Comparison of ENCODE assay signal across 16 cellular contexts in the genomic region with DNA sequence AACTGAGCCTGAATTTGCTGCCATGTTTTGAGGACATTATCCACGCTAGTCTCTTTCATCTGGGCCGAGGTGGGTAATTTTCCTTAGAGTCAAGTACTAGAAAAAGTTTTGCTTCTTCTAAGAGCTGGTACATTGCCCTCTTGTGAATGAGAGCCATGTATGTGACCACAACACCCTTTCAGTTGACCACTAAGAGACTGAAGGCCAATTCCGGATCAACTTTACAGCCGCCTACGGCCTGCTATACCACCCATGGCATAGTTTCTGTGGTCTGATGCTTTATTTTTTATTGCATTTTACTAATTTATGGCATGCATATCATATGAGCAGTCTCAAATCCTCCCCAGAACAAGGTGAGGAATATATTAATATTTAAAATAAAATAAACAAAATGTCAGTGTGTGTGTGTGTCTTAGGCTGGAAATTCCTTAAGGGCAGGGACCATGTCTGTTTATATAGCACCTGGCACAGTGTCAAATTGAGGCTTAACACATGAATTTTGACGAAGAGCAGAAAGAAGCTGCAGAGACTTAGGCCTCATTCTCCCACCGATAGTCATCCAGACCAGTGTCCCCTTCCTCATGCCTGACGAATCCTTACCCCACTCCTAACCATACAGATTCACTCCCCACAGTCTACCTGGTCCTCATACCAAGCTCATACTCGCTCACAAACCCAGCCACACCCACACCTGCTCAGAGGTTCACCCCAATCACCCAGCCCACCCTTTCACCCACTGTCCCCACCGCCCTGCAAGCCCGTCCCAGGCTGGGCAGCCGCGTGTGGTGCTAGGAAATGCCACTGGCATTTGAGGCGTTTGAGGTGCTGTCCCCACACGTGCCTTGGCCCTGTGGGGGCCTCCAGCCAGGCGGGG. TPM values are rescaled to one million over a fixed set of nuclear protein-coding genes. Genes with fewer than 3 reads are reported as not detected.
DNase-seq lines count a peak whose midpoint lies in the region; ATAC-seq, FAIRE-seq and TF ChIP-seq lines count a peak whose summit lies in the region.
"Had no signal": no experiment of that assay in that cellular context is flagged by ENCODE, and none has a peak within 500 bp of the region (broad histone marks: within the 10 kb centered on the region; RNA-seq: fewer than 3 reads in every experiment).

No MANE protein-coding gene starts in this region.

- in situ Hi-C loops in astrocyte of the spinal cord (cut with HindIII; ENCODE audit: low sequenced_read_pairs) = no loop called here

- H3K36me3 ChIP-seq in ovary = no peaks in the 10 kb centered on the region
- H3K36me3 ChIP-seq: colonic mucosa had no signal

- intact Hi-C loops in ovary (cut with DNase I) = loop anchor here in 1 of 4 donors (10.0 kb wide), 1 partner anchor 156 kb away; no protein-coding TSS in a partner anchor

- H3K27ac ChIP-seq in A549 = peak overlapping the region; percentile 96
- H3K27ac ChIP-seq in ovary = no peak overlapping the region
- H3K27ac ChIP-seq: C4-2B, colonic mucosa, GM23248 had no signal

- TF ChIP-seq EP300 in A549 (IDR thresholded peaks at IDR 0.05) (no peak), ovary (IDR thresholded peaks at IDR 0.05) (no peak)

- no peak for FAIRE-seq in A549 (lab: Jason Lieb, UNC)
- FAIRE-seq: G401.6 had no signal

- POLR2A ChIA-PET in A549 (lab: Yijun Ruan, JAX) = no interaction called here

- CTCF ChIA-PET in A549 (lab: Yijun Ruan, JAX) = interaction anchor here (1.3 to 11.5 kb wide), 5 partner anchors 10 to 161 kb away, joined by 3 to 118 read pairs (median 19); no protein-coding TSS in a partner anchor

- H3K4me2 ChIP-seq in A549 = peak overlapping the region; percentile 76; the same call in 2 of the 3 replicates

- no peak overlapping the region for H3K4me3 ChIP-seq in A549
- H3K4me3 ChIP-seq in astrocyte of the spinal cord (ENCODE audit: low read depth, low read length) = no peak overlapping the region
- no peak overlapping the region for H3K4me3 ChIP-seq in ovary
- H3K4me3 ChIP-seq: colonic mucosa, GM23248 had no signal

- H3K4me1 ChIP-seq in A549 (peaks cover 83% of the 10 kb centered on the region), ovary (ENCODE audit: insufficient read depth) (peaks cover 2% of the 10 kb centered on the region)
- H3K4me1 ChIP-seq: colonic mucosa had no signal

- no peaks in the 10 kb centered on the region for H3K27me3 ChIP-seq in ovary
- H3K27me3 ChIP-seq: colonic mucosa had no signal

- H3K9me3 ChIP-seq in A549 (no peaks in the 10 kb centered on the region), ovary (no peaks in the 10 kb centered on the region)
- H3K9me3 ChIP-seq: colonic mucosa had no signal

- ATAC-seq in A549 (no peak), GM21360 (IDR thresholded peaks at IDR 0.05; ENCODE audit: unreplicated experiment) (no peak), GM18520 (IDR thresholded peaks at IDR 0.05; ENCODE audit: unreplicated experiment) (no peak)
- ATAC-seq: activated CD8-positive, alpha-beta T cell treated with anti-CD3 and anti-CD28 coated beads for 36 hours had no signal

- no peak for TF ChIP-seq POLR2A in A549 (IDR thresholded peaks at IDR 0.05; ENCODE audit: low read length)
- no peak for TF ChIP-seq POLR2A in ovary (IDR thresholded peaks at IDR 0.05)

- 74% methylated on average over 12 of the region's 16 CpGs for WGBS in A549 (ENCODE audit: missing lambda C conversion rate)
- WGBS in ovary, 3 donors = 81 to 84% (median 83%) methylated on average over 16 of the region's 16 CpGs

- DNase-seq in A549 (ENCODE audit: low read depth in 1 of 2, low spot score in 1 of 2) = peak in 1 of 2 experiments; percentile 39
- DNase-seq in H4 (ENCODE audit: low spot score) = peak; percentile 52
- peak; percentile 48 for DNase-seq in astrocyte of the spinal cord (ENCODE audit: low read depth, low spot score)
- peak; percentile 93 for DNase-seq in kidney tubule cell (ENCODE audit: low spot score)
- DNase-seq in ovary = no peak
- DNase-seq in activated T-cell treated with anti-CD3 and anti-CD28 coated beads, Interleukin-2, amount 50 U/mL, for 1 hour = no peak
- DNase-seq: activated CD8-positive, alpha-beta T cell treated with anti-CD3 and anti-CD28 coated beads for 36 hours; colonic mucosa; GM23248; NCI-H1930; NCI-H774; stimulated activated CD4-positive, alpha-beta T cell treated with anti-CD3 and anti-CD28 coated beads, Interleukin-4, amount 100 ng/mL, for 1 hour had no signal

- TF ChIP-seq CTCF in A549 (IDR thresholded peaks at IDR 0.05) = no peak
- TF ChIP-seq CTCF in astrocyte of the spinal cord (IDR thresholded peaks at IDR 0.05; ENCODE audit: low read depth, low read length) = no peak
- no peak for TF ChIP-seq CTCF in ovary (IDR thresholded peaks at IDR 0.05)

- TF ChIP-seq RAD21 in A549 (conservative IDR thresholded peaks at IDR 0.05 in 1 of 2, IDR thresholded peaks at IDR 0.05 in 1 of 2) = no peak

TF ChIP-seq in A549, 52 proteins besides CTCF, POLR2A, EP300 and RAD21:
- no peak for TF ChIP-seq CBX2 (IDR thresholded peaks at IDR 0.05; ENCODE audit: borderline replicate concordance, low read depth)
- no peak for TF ChIP-seq TFCP2L1 (CRISPR knock-in tag; IDR thresholded peaks at IDR 0.05)
- TF ChIP-seq KDM1A (IDR thresholded peaks at IDR 0.05; ENCODE audit: low read depth) = no peak
- TF ChIP-seq, protein P1, sequence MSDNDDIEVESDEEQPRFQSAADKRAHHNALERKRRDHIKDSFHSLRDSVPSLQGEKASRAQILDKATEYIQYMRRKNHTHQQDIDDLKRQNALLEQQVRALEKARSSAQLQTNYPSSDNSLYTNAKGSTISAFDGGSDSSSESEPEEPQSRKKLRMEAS (IDR thresholded peaks at IDR 0.05) = no peak
- no peak for TF ChIP-seq MYC (IDR thresholded peaks at IDR 0.05; ENCODE audit: borderline replicate concordance, low read length)
TF ChIP-seq in A549: peak in this region for 0.

RNA-seq across cellular contexts. Expression of gene PSD4, which starts 35.5 kb away (rescaled TPM):
- polyA plus RNA-seq in A549 (2011; rRNA removed) (5.4 and 6.7 TPM in 2 replicates), A549 (2017; fragmentation: RNase III; extraction: RNeasy Plus Mini Kit Qiagen cat#74134 plus additional on column Dnase treatment) (13.9 to 21.6 TPM (median 21.1 TPM) in 3 replicates), ovary (1 to 10 TPM; 1.2 to 3.3 TPM)
- 4.3 and 5.3 TPM in 2 replicates for polyA plus RNA-seq in A549 (2012; cell fraction: cytosol; rRNA removed)
- 5.9 and 6.1 TPM in 2 replicates for polyA plus RNA-seq in A549 (2012; cell fraction: nucleus; rRNA removed)
- polyA minus RNA-seq in A549 (2011; rRNA and poly(A)+ RNA removed) = 8.2 and 8.3 TPM in 2 replicates
- total RNA-seq in H4 (2014; rRNA removed; shearing (Covaris generic)) = 1.4 and 1.5 TPM in 2 replicates
- 10 to 100 TPM in 1 of 7 donors, 1 to 10 TPM in 6; 2.0 to 14.1 (median 5.4) TPM for total RNA-seq in ovary

Comparison
In these comparisons a context has a peak if more than half of its experiments do, and no peak if none do; other contexts are left out.
1. DNase-seq: peak in H4 (single experiment), astrocyte of the spinal cord (single experiment) and kidney tubule cell (single experiment); none in ovary (0 of 5) and activated T-cell treated with anti-CD3 and anti-CD28 coated beads, Interleukin-2, amount 50 U/mL, for 1 hour (single experiment).
2. H3K27ac ChIP-seq: peak in A549 (2 of 2); none in ovary (0 of 2).